Comparison of ENCODE assay signal across 23 cellular contexts in genomic region chr20:36079486-36079885, GRCh38.
DNase-seq lines count a peak whose midpoint lies in the region; ATAC-seq, FAIRE-seq and TF ChIP-seq lines count a peak whose summit lies in the region.
"Had no signal": no experiment of that assay in that cellular context is flagged by ENCODE, and none has a peak within 500 bp of the region (broad histone marks: within the 10 kb centered on the region; RNA-seq: fewer than 3 reads in every experiment).

No MANE protein-coding gene starts in this region.

- no peaks in the 10 kb centered on the region for H3K4me1 ChIP-seq in SK-N-SH (ENCODE audit: control insufficient read depth in 1 of 2, insufficient read depth in 2 of 2, low read depth in 1 of 2, low read length in 1 of 2)
- H3K4me1 ChIP-seq in K562 (replicated peaks in 1 of 2; ENCODE audit: control insufficient read depth in 2 of 2, insufficient read depth in 2 of 2, low read length in 2 of 2), result peaks cover 2 to 12% of the 10 kb centered on the region in 2 experiments; a peak in 4 of 5 replicates
- H3K4me1 ChIP-seq: BE2C had no signal

- TF ChIP-seq RAD21 in SK-N-SH (IDR thresholded peaks at IDR 0.05; ENCODE audit: low read length) (no peak), K562 (CRISPR knock-in tag; conservative IDR thresholded peaks at IDR 0.05 in 1 of 2, IDR thresholded peaks at IDR 0.05 in 1 of 2) (no peak)

- no peak for TF ChIP-seq CTCF in SK-N-SH (IDR thresholded peaks at IDR 0.05)
- TF ChIP-seq CTCF in K562 (IDR thresholded peaks at IDR 0.05 in 2 of 3, conservative IDR thresholded peaks at IDR 0.05 in 1 of 3; ENCODE audit: insufficient read depth in 2 of 3, low read depth in 1 of 3, low read length in 3 of 3), result no peak
- no peak for TF ChIP-seq CTCF in type B pancreatic cell (conservative IDR thresholded peaks at IDR 0.05)
- no peak for TF ChIP-seq CTCF in chondrocyte (IDR thresholded peaks at IDR 0.05)

- CTCF ChIA-PET in SK-N-SH (lab: Yijun Ruan, JAX), result interaction anchor here (1.2 kb wide), 1 partner anchor 87 kb away, joined by 3 read pairs; no protein-coding TSS in a partner anchor
- CTCF ChIA-PET in K562 (lab: Yijun Ruan, JAX; ENCODE audit: low intra/inter-chr PET ratio), result no interaction called here

- no peaks in the 10 kb centered on the region for H3K36me3 Mint-ChIP-seq in type B pancreatic cell
- no peaks in the 10 kb centered on the region for H3K36me3 Mint-ChIP-seq in chondrocyte (ENCODE audit: low read depth)
- H3K36me3 Mint-ChIP-seq: CD14-positive monocyte had no signal

- H3K27ac Mint-ChIP-seq in type B pancreatic cell (peak overlapping the region; percentile 22), chondrocyte (ENCODE audit: unreplicated experiment) (no peak overlapping the region)
- H3K27ac Mint-ChIP-seq: CD14-positive monocyte; CD4-positive, alpha-beta T cell; CD8-positive, alpha-beta memory T cell had no signal

- no peaks in the 10 kb centered on the region for H3K79me2 ChIP-seq in SK-N-SH (ENCODE audit: insufficient read depth)
- no peaks in the 10 kb centered on the region for H3K79me2 ChIP-seq in K562 (ENCODE audit: control insufficient read depth, insufficient read depth, low read length)

- H3K27me3 Mint-ChIP-seq in type B pancreatic cell (no peaks in the 10 kb centered on the region), chondrocyte (ENCODE audit: low read depth) (no peaks in the 10 kb centered on the region)

- H3K9me3 ChIP-seq in SK-N-SH (no peaks in the 10 kb centered on the region), K562 (replicated peaks; ENCODE audit: control insufficient read depth, insufficient read depth, low read depth, low read length) (no peaks in the 10 kb centered on the region; the same call in 1 of the 2 replicates)
- H3K9me3 ChIP-seq: BE2C, HAP-1 had no signal

- H2AFZ ChIP-seq in SK-N-SH (ENCODE audit: low read depth) (no peak overlapping the region), K562 (ENCODE audit: low read depth, low read length) (no peak overlapping the region)

- POLR2A ChIA-PET in SK-N-SH (lab: Yijun Ruan, JAX), result no interaction called here
- POLR2A ChIA-PET in K562 (lab: Yijun Ruan, JAX), result interaction anchor here (0.9 to 1.4 kb wide), 3 partner anchors 15 to 63 kb away, joined by 4 to 6 read pairs (median 4); no protein-coding TSS in a partner anchor

- H3K9me1 ChIP-seq in K562 (ENCODE audit: control insufficient read depth, insufficient read depth, low read length), result no peaks in the 10 kb centered on the region

- no peak overlapping the region for H3K27ac ChIP-seq in SK-N-SH (ENCODE audit: low read depth in 2 of 2, low read length in 1 of 2)
- no peak overlapping the region for H3K27ac ChIP-seq in K562 (ENCODE audit: extremely low read depth, low read depth, low read length)
- H3K27ac ChIP-seq: 22Rv1; BLaER1 treated with 17β-estradiol and CSF1 and Interleukin-3, amounts not matched to agents 10 nM and 100 nM had no signal

- ATAC-seq in SK-N-SH treated with all-trans-retinoic acid at 6 μM for 48 hours (no peak), K562 (no peak), GM21360 (IDR thresholded peaks at IDR 0.05; ENCODE audit: unreplicated experiment) (no peak)
- ATAC-seq: GM12878 had no signal

- no peaks in the 10 kb centered on the region for H3K9me2 ChIP-seq in SK-N-SH

- BruUV-seq in K562 (replicated peaks; lab: Mats Ljungman, UMichigan), result no TSS peak

- H3K9ac ChIP-seq in SK-N-SH, result no peak overlapping the region
- no peak overlapping the region for H3K9ac ChIP-seq in K562 (ENCODE audit: insufficient read depth in 1 of 2, low read depth in 2 of 2, low read length in 2 of 2)
- H3K9ac ChIP-seq: BLaER1 treated with 17β-estradiol and CSF1 and Interleukin-3, amounts not matched to agents 10 nM and 100 nM had no signal

- H3K4me2 ChIP-seq in SK-N-SH (no peak overlapping the region), K562 (ENCODE audit: insufficient read depth, low read length) (no peak overlapping the region)

- TF ChIP-seq EP300 in SK-N-SH (IDR thresholded peaks at IDR 0.05; ENCODE audit: borderline replicate concordance in 1 of 2, low read depth in 1 of 2, low read length in 1 of 2) (no peak), K562 (IDR thresholded peaks at IDR 0.05; ENCODE audit: low read length) (no peak)

- DNase-seq in SK-N-SH, result no peak
- no peak for DNase-seq in K562 (ENCODE audit: extremely low read depth in 1 of 4, low spot score in 3 of 4)
- DNase-seq in type B pancreatic cell (ENCODE audit: extremely low spot score, unreplicated experiment), result no peak
- DNase-seq in chondrocyte (ENCODE audit: low spot score), result no peak
- DNase-seq: AML-193; BE2C; CD4-positive, alpha-beta T cell; CD8-positive, alpha-beta memory T cell; DMS 273 treated with DMSO at 0.1 percent for 48 hours; DMS79; GDM1; GOT3 had no signal

- H3K9me3 Mint-ChIP-seq in type B pancreatic cell, result peaks cover 7% of the 10 kb centered on the region
- H3K9me3 Mint-ChIP-seq in chondrocyte (ENCODE audit: low read depth), result peaks cover 1% of the 10 kb centered on the region
- H3K9me3 Mint-ChIP-seq: CD4-positive, alpha-beta T cell; CD8-positive, alpha-beta memory T cell had no signal

- no peaks in the 10 kb centered on the region for H3F3A ChIP-seq in SK-N-SH (replicated peaks; ENCODE audit: insufficient read depth)

- no peaks in the 10 kb centered on the region for H3K36me3 ChIP-seq in SK-N-SH (replicated peaks in 1 of 2; ENCODE audit: control insufficient read depth in 1 of 2, insufficient read depth in 2 of 2, low read length in 1 of 2)
- no peaks in the 10 kb centered on the region for H3K36me3 ChIP-seq in K562 (ENCODE audit: control insufficient read depth, insufficient read depth, low read length)
- H3K36me3 ChIP-seq: BE2C; BLaER1 treated with 17β-estradiol and CSF1 and Interleukin-3, amounts not matched to agents 10 nM and 100 nM; HAP-1 had no signal

- in situ Hi-C loops in K562 (cut with MboI), result no loop called here

- H4K20me1 ChIP-seq in SK-N-SH (ENCODE audit: insufficient read depth), result no peaks in the 10 kb centered on the region
- H4K20me1 ChIP-seq in K562 (replicated peaks; ENCODE audit: control insufficient read depth, insufficient read depth, low read length), result no peaks in the 10 kb centered on the region
- H4K20me1 ChIP-seq: BLaER1 treated with 17β-estradiol and CSF1 and Interleukin-3, amounts not matched to agents 10 nM and 100 nM had no signal

- H3K4me1 Mint-ChIP-seq in type B pancreatic cell (ENCODE audit: unreplicated experiment), result peaks cover 6% of the 10 kb centered on the region
- peaks cover 20% of the 10 kb centered on the region for H3K4me1 Mint-ChIP-seq in chondrocyte (ENCODE audit: low read depth)

- FAIRE-seq in K562 (lab: Jason Lieb, UNC), result no peak
- FAIRE-seq: A204.1, D721Med, GM12878, GM19239, H54 had no signal

- H3K4me3 ChIP-seq in SK-N-SH (ENCODE audit: low read depth in 2 of 2, low read length in 1 of 2), result no peak overlapping the region
- H3K4me3 ChIP-seq in K562, result no peak overlapping the region
- H3K4me3 ChIP-seq: BLaER1 treated with 17β-estradiol and CSF1 and Interleukin-3, amounts not matched to agents 10 nM and 100 nM; GM12878; HAP-1 had no signal

- 69% methylated on average over 6 of the region's 6 CpGs for WGBS in SK-N-SH (ENCODE audit: low lambda C conversion rate)
- 90% methylated on average over 5 of the region's 6 CpGs for WGBS in K562 (ENCODE audit: insufficient coverage, low coverage, missing lambda C conversion rate)

- intact Hi-C loops in K562 (cut with micrococcal nuclease), result no loop called here

- TF ChIP-seq POLR2A in K562 (conservative IDR thresholded peaks at IDR 0.05), result no peak

- H3K27me3 ChIP-seq in SK-N-SH (ENCODE audit: insufficient read depth) (peaks cover 5% of the 10 kb centered on the region), K562 (ENCODE audit: control insufficient read depth in 2 of 2, insufficient read depth in 2 of 2, low read length in 2 of 2) (no peaks in the 10 kb centered on the region)
- H3K27me3 ChIP-seq: BE2C; BLaER1 treated with 17β-estradiol and CSF1 and Interleukin-3, amounts not matched to agents 10 nM and 100 nM had no signal

- H3K4me3 Mint-ChIP-seq in type B pancreatic cell (no peak overlapping the region), chondrocyte (ENCODE audit: unreplicated experiment) (no peak overlapping the region)
- H3K4me3 Mint-ChIP-seq: CD14-positive monocyte; CD4-positive, alpha-beta T cell; CD8-positive, alpha-beta memory T cell had no signal

TF ChIP-seq in SK-N-SH, 30 proteins besides CTCF, POLR2A, EP300 and RAD21:
- TF ChIP-seq IRF3 (IDR thresholded peaks at IDR 0.05; ENCODE audit: low read depth, low read length), result no peak

TF ChIP-seq in K562, 482 proteins besides CTCF, POLR2A, EP300 and RAD21 (continues in another document):
- TF ChIP-seq MEIS2 (IDR thresholded peaks at IDR 0.05; ENCODE audit: partially characterized antibody) (no peak), ZNF347 (CRISPR knock-in tag; IDR thresholded peaks at IDR 0.05; ENCODE audit: low read depth) (no peak), ZNF133 (CRISPR knock-in tag; IDR thresholded peaks at IDR 0.05) (no peak), ZFP36 (IDR thresholded peaks at IDR 0.05; ENCODE audit: low read depth, low read length, partially characterized antibody) (no peak), HNRNPUL1 (IDR thresholded peaks at IDR 0.05; ENCODE audit: low read length) (no peak), ZNF707 (CRISPR knock-in tag; conservative IDR thresholded peaks at IDR 0.05) (no peak), BCLAF1 (IDR thresholded peaks at IDR 0.05; ENCODE audit: borderline replicate concordance in 1 of 2, control insufficient read depth in 1 of 2, low read depth in 2 of 2, low read length in 1 of 2) (no peak), FOS (IDR thresholded peaks at IDR 0.05; ENCODE audit: extremely low read depth, insufficient read length) (no peak), DACH1 (IDR thresholded peaks at IDR 0.05; ENCODE audit: partially characterized antibody) (no peak)
